In genomic region chr5:87400305-87400899, GRCh38 we compare ENCODE assay signal across 1 cellular context.
TF ChIP-seq lines count a peak whose summit lies in the region.

No MANE protein-coding gene starts in this region.

TF ChIP-seq in GM23338, 12 proteins besides CTCF, POLR2A, EP300 and RAD21 (continued from another document):
- TF ChIP-seq REST (IDR thresholded peaks at IDR 0.05; ENCODE audit: unreplicated experiment): no peak
- no peak for TF ChIP-seq STAT1 (IDR thresholded peaks at IDR 0.05; ENCODE audit: unreplicated experiment)
- TF ChIP-seq POLR2AphosphoS5 (IDR thresholded peaks at IDR 0.05; ENCODE audit: low read depth): no peak
- no peak for TF ChIP-seq EZH2 (IDR thresholded peaks at IDR 0.05; ENCODE audit: low read depth, unreplicated experiment)
- TF ChIP-seq CREB1 (CRISPR knock-in tag; IDR thresholded peaks at IDR 0.05; ENCODE audit: low read depth): no peak
- TF ChIP-seq JUNB (IDR thresholded peaks at IDR 0.05; ENCODE audit: unreplicated experiment): no peak
- TF ChIP-seq NANOG (IDR thresholded peaks at IDR 0.05; ENCODE audit: borderline replicate concordance): no peak
- no peak for TF ChIP-seq ETS1 (IDR thresholded peaks at IDR 0.05)
- no peak for TF ChIP-seq ZNF114 (CRISPR knock-in tag; IDR thresholded peaks at IDR 0.05)
